In genomic region chr17:44775136-44775837, GRCh38 we compare ENCODE assay signal across 8 cellular contexts. TPM values are rescaled to one million over a fixed set of nuclear protein-coding genes. Genes with fewer than 3 reads are reported as not detected.
DNase-seq lines count a peak whose midpoint lies in the region; ATAC-seq and TF ChIP-seq lines count a peak whose summit lies in the region.

No MANE protein-coding gene starts in this region.

- H3K27me3 ChIP-seq in adrenal gland (peaks cover 15% of the 10 kb centered on the region), left ventricle myocardium inferior (ENCODE audit: low read depth) (peaks cover 25% of the 10 kb centered on the region), prostate gland (replicated peaks; ENCODE audit: insufficient read depth) (no peaks in the 10 kb centered on the region), uterus (no peaks in the 10 kb centered on the region)

- TF ChIP-seq POLR2A in adrenal gland (IDR thresholded peaks at IDR 0.05) (peak in 1 of 2 donors; percentile 29), prostate gland (IDR thresholded peaks at IDR 0.05) (peak; percentile 36), uterus (IDR thresholded peaks at IDR 0.05) (no peak)

- intact Hi-C loops in adrenal gland (cut with DNase I) (loop anchor here in 1 of 2 donors (2.0 to 10.0 kb wide), 3 partner anchors 90 to 360 kb away; partner anchors contain the start of genes ACBD4 and PLCD3), left ventricle myocardium inferior (cut with micrococcal nuclease) (loop anchor here (10.0 kb wide), 1 partner anchor 240 kb away; no protein-coding TSS in a partner anchor), prostate gland (cut with DNase I) (loop anchor here (5.0 kb wide), 2 partner anchors 247 to 357 kb away; partner anchors contain the start of gene PLCD3), uterus (cut with DNase I; ENCODE audit: low total_unique reads) (loop anchor here (5.0 kb wide), 1 partner anchor 92 kb away; no protein-coding TSS in a partner anchor)

- H3K9me3 ChIP-seq in adrenal gland (replicated peaks in 1 of 3) (no peaks in the 10 kb centered on the region), left ventricle myocardium inferior (replicated peaks) (no peaks in the 10 kb centered on the region), prostate gland (no peaks in the 10 kb centered on the region), uterus (no peaks in the 10 kb centered on the region)

- peak overlapping the region; percentile 58 for H3K4me3 ChIP-seq in GM12864 (ENCODE audit: low read depth, low read length)
- peak overlapping the region in 2 of 4 donors; percentile 20 to 53 for H3K4me3 ChIP-seq in adrenal gland
- peak overlapping the region; percentile 79 for H3K4me3 ChIP-seq in left ventricle myocardium inferior
- peak overlapping the region; percentile 36 to 51 for H3K4me3 ChIP-seq in prostate gland
- H3K4me3 ChIP-seq in uterus, result peak overlapping the region; percentile 57 to 70

- H3K27ac ChIP-seq in adrenal gland, result peak overlapping the region in 2 of 5 donors; percentile 55 to 69
- peak overlapping the region; percentile 60 for H3K27ac ChIP-seq in left ventricle myocardium inferior (replicated peaks)
- H3K27ac ChIP-seq in prostate gland, result peak overlapping the region; percentile 31 to 77
- H3K27ac ChIP-seq in uterus, result peak overlapping the region; percentile 9 to 26

- TF ChIP-seq CTCF in GM12864 (IDR thresholded peaks at IDR 0.05; ENCODE audit: low read depth, low read length, missing control alignments), result no peak
- peak in 1 of 6 experiments; percentile 45 for TF ChIP-seq CTCF in adrenal gland (IDR thresholded peaks at IDR 0.05)
- TF ChIP-seq CTCF in left ventricle myocardium inferior (IDR thresholded peaks at IDR 0.05; ENCODE audit: borderline replicate concordance), result no peak
- peak in 1 of 4 experiments; percentile 3 for TF ChIP-seq CTCF in prostate gland (IDR thresholded peaks at IDR 0.05)
- no peak for TF ChIP-seq CTCF in uterus (IDR thresholded peaks at IDR 0.05)

- no peaks in the 10 kb centered on the region for H3K36me3 ChIP-seq in adrenal gland (replicated peaks in 1 of 2)
- H3K36me3 ChIP-seq in left ventricle myocardium inferior, result no peaks in the 10 kb centered on the region
- H3K36me3 ChIP-seq in prostate gland, result no peaks in the 10 kb centered on the region
- no peaks in the 10 kb centered on the region for H3K36me3 ChIP-seq in uterus

- H3K4me1 ChIP-seq in adrenal gland (replicated peaks in 1 of 2) (peaks cover 11 to 15% of the 10 kb centered on the region in 2 donors), left ventricle myocardium inferior (peaks cover 36% of the 10 kb centered on the region), prostate gland (replicated peaks) (no peaks in the 10 kb centered on the region), uterus (peaks cover 0 to 9% of the 10 kb centered on the region in 2 donors)

- WGBS in adrenal gland, 4 donors, result 0 to 15% (median 0%) methylated on average over 8 to 50 of the region's 50 CpGs
- WGBS in prostate gland, result under 1% methylated on average over 40 of the region's 50 CpGs

- DNase-seq in GM12864 (ENCODE audit: low read depth) (peak; percentile 94), NCI-H1105 treated with DMSO at 0.1 percent for 48 hours (lab: John Stamatoyannopoulos, UW) (peak; percentile 92), SKM-1 treated with dmso at 0.1 percent for 144 hours (lab: John Stamatoyannopoulos, UW; ENCODE audit: unreplicated experiment) (peak; percentile 88), adrenal gland (peak; percentile 97 to 99 (median 98)), left ventricle myocardium inferior (peak; percentile 96), prostate gland (ENCODE audit: low spot score) (peak; percentile 97), uterus (peak in 1 of 2 donors; percentile 98)

- ATAC-seq in HG02623 (IDR thresholded peaks at IDR 0.05; ENCODE audit: unreplicated experiment), result peak; percentile 92

RNA-seq across cellular contexts. Expression of gene ADAM11, which starts 16.5 kb away (rescaled TPM):
- total RNA-seq in adrenal gland (under 1 TPM in 6 of 8 donors, not detected in 2; 0.19 to 0.50 (median 0.28) TPM), left ventricle myocardium inferior (7.3 TPM), prostate gland (1 to 10 TPM in 1 of 2 donors, under 1 TPM in 1; 0.64 to 3.5 TPM), uterus (1 to 10 TPM; 1.2 to 5.5 (median 2.1) TPM)
- polyA plus RNA-seq in adrenal gland, result under 1 TPM; 0.05 to 0.80 (median 0.57) TPM

RNA-seq across cellular contexts. Expression of gene GJC1, which starts 54.8 kb away (rescaled TPM):
- total RNA-seq in adrenal gland (1 to 10 TPM in 6 of 8 donors, under 1 TPM in 2; 0.69 to 2.8 (median 2.4) TPM), left ventricle myocardium inferior (18.8 TPM), prostate gland (10 to 100 TPM in 1 of 2 donors, 1 to 10 TPM in 1; 5.3 to 18.3 TPM), uterus (10 to 100 TPM; 10.6 to 79.4 (median 50.2) TPM)
- polyA plus RNA-seq in adrenal gland, result 1 to 10 TPM; 1.0 to 1.5 (median 1.1) TPM
